ENCODE assay signal across 22 cellular contexts in genomic region chr19:6700586-6701316, GRCh38. TPM values are rescaled to one million over a fixed set of nuclear protein-coding genes. Genes with fewer than 3 reads are reported as not detected.
A peak's percentile ranks its signal among the peaks of the same experiment; 100 is the strongest.
DNase-seq lines count a peak whose midpoint lies in the region; ATAC-seq, FAIRE-seq and TF ChIP-seq lines count a peak whose summit lies in the region.
"Had no signal": no experiment of that assay in that cellular context is flagged by ENCODE, and none has a peak within 500 bp of the region (broad histone marks: within the 10 kb centered on the region; RNA-seq: fewer than 3 reads in every experiment).

No MANE protein-coding gene starts in this region.

- no peaks in the 10 kb centered on the region for H3K9me3 ChIP-seq in osteoblast (ENCODE audit: low read depth, low read length)

- no peak for TF ChIP-seq CTCF in chondrocyte (IDR thresholded peaks at IDR 0.05)
- no peak for TF ChIP-seq CTCF in osteoblast (IDR thresholded peaks at IDR 0.05; ENCODE audit: extremely low read depth, low read depth, low read length)

- DNase-seq in GM12892 (ENCODE audit: insufficient read length), result no peak
- peak; percentile 12 for DNase-seq in chondrocyte (ENCODE audit: low spot score)
- DNase-seq in osteoblast (ENCODE audit: insufficient read length, low spot score, missing footprints), result peak; percentile 30
- DNase-seq in stimulated activated naive CD8-positive, alpha-beta T cell treated with anti-CD3 and anti-CD28 coated beads, Interleukin-15, amount 100 ng/mL, for 72 hours, result no peak
- DNase-seq in NCI-H146 treated with DMSO at 0.1 percent for 48 hours (lab: John Stamatoyannopoulos, UW; ENCODE audit: unreplicated experiment), result no peak
- DNase-seq in NK-92 treated with Interleukin-12 subunit alpha and Interleukin-12 subunit beta, amount 100 ng/mL, for 24 hours (lab: John Stamatoyannopoulos, UW), result no peak
- DNase-seq: Calu3; CD8-positive, alpha-beta T cell; HCEC 1CT; IMR-90; Karpas-422; NCI-H1436; NCI-H2029 treated with DMSO at 0.1 percent for 48 hours; OCI-M1; SHP77 had no signal

- H3K4me1 ChIP-seq in osteoblast (ENCODE audit: insufficient read depth, low read length), result no peaks in the 10 kb centered on the region
- H3K4me1 ChIP-seq: BLaER1 treated with 17β-estradiol and CSF1 and Interleukin-3, amounts not matched to agents 10 nM and 100 nM had no signal

- H3K27ac ChIP-seq in osteoblast (ENCODE audit: low read depth, low read length), result no peak overlapping the region
- H3K27ac ChIP-seq: BLaER1 treated with 17β-estradiol and CSF1 and Interleukin-3, amounts not matched to agents 10 nM and 100 nM; HL-60; SK-N-MC had no signal

- no peak overlapping the region for H2AFZ ChIP-seq in osteoblast (ENCODE audit: low read length)
- H2AFZ ChIP-seq: GM23338 had no signal

- H3K79me2 ChIP-seq in osteoblast (ENCODE audit: insufficient read depth, low read length), result no peaks in the 10 kb centered on the region

- no peaks in the 10 kb centered on the region for H3K4me1 Mint-ChIP-seq in chondrocyte (ENCODE audit: low read depth)
- peaks cover 6% of the 10 kb centered on the region for H3K4me1 Mint-ChIP-seq in stimulated activated naive CD8-positive, alpha-beta T cell treated with anti-CD3 and anti-CD28 coated beads, Interleukin-15, amount 100 ng/mL, for 72 hours
- H3K4me1 Mint-ChIP-seq: GM23338 had no signal

- H3K4me3 Mint-ChIP-seq in chondrocyte (ENCODE audit: unreplicated experiment), result no peak overlapping the region
- H3K4me3 Mint-ChIP-seq in stimulated activated naive CD8-positive, alpha-beta T cell treated with anti-CD3 and anti-CD28 coated beads, Interleukin-15, amount 100 ng/mL, for 72 hours, result no peak overlapping the region
- H3K4me3 Mint-ChIP-seq: CD8-positive, alpha-beta T cell; GM23338 had no signal

- no peak for TF ChIP-seq POLR2A in GM12892 (IDR thresholded peaks at IDR 0.05; ENCODE audit: low read depth, low read length)

- FAIRE-seq in GM12892 (lab: Jason Lieb, UNC), result peak; percentile 56

- no peaks in the 10 kb centered on the region for H3K36me3 Mint-ChIP-seq in chondrocyte (ENCODE audit: low read depth)
- H3K36me3 Mint-ChIP-seq: CD8-positive, alpha-beta T cell had no signal

- no peaks in the 10 kb centered on the region for H4K20me1 ChIP-seq in osteoblast (ENCODE audit: insufficient read depth, low read length)

- no peak overlapping the region for H3K4me3 ChIP-seq in osteoblast (ENCODE audit: insufficient read depth, low read length)
- H3K4me3 ChIP-seq: BLaER1 treated with 17β-estradiol and CSF1 and Interleukin-3, amounts not matched to agents 10 nM and 100 nM; GM23338; SK-N-MC had no signal

- no peaks in the 10 kb centered on the region for H3K36me3 ChIP-seq in osteoblast (ENCODE audit: insufficient read depth, low read length)

- H3K4me2 ChIP-seq in osteoblast (ENCODE audit: insufficient read depth, low read length), result no peak overlapping the region
- H3K4me2 ChIP-seq: BLaER1 treated with 17β-estradiol and CSF1 and Interleukin-3, amounts not matched to agents 10 nM and 100 nM; GM23338 had no signal

- no peaks in the 10 kb centered on the region for H3K9me3 Mint-ChIP-seq in chondrocyte (ENCODE audit: low read depth)
- no peaks in the 10 kb centered on the region for H3K9me3 Mint-ChIP-seq in stimulated activated naive CD8-positive, alpha-beta T cell treated with anti-CD3 and anti-CD28 coated beads, Interleukin-15, amount 100 ng/mL, for 72 hours
- H3K9me3 Mint-ChIP-seq: CD8-positive, alpha-beta T cell had no signal

- H3K27me3 Mint-ChIP-seq in chondrocyte (ENCODE audit: low read depth), result peaks cover 19% of the 10 kb centered on the region
- no peaks in the 10 kb centered on the region for H3K27me3 Mint-ChIP-seq in stimulated activated naive CD8-positive, alpha-beta T cell treated with anti-CD3 and anti-CD28 coated beads, Interleukin-15, amount 100 ng/mL, for 72 hours

- H3K27ac Mint-ChIP-seq in chondrocyte (ENCODE audit: unreplicated experiment), result no peak overlapping the region
- no peak overlapping the region for H3K27ac Mint-ChIP-seq in stimulated activated naive CD8-positive, alpha-beta T cell treated with anti-CD3 and anti-CD28 coated beads, Interleukin-15, amount 100 ng/mL, for 72 hours
- H3K27ac Mint-ChIP-seq: CD8-positive, alpha-beta T cell; GM23338 had no signal

- no peaks in the 10 kb centered on the region for H3K27me3 ChIP-seq in osteoblast (ENCODE audit: insufficient read depth, low read length)
- H3K27me3 ChIP-seq: BLaER1 treated with 17β-estradiol and CSF1 and Interleukin-3, amounts not matched to agents 10 nM and 100 nM had no signal

- ATAC-seq in stimulated activated naive CD8-positive, alpha-beta T cell treated with anti-CD3 and anti-CD28 coated beads, Interleukin-15, amount 100 ng/mL, for 72 hours, result no peak
- ATAC-seq: CD8-positive, alpha-beta T cell; GM23338 had no signal

RNA-seq across cellular contexts. Expression of gene C3, which starts 19.7 kb away (rescaled TPM):
- polyA plus RNA-seq in GM12892 (2012; ENCODE audit: missing spikeins), result 1.4 TPM
- 0.77 TPM in 1 of 3 replicates, not detected in the others for total RNA-seq in chondrocyte
- total RNA-seq in osteoblast, result 5.0 and 14.1 TPM in 2 replicates
- total RNA-seq: CD8-positive, alpha-beta T cell; IMR-90 had no signal

RNA-seq across cellular contexts. Expression of gene TNFSF14, which starts 30.8 kb away (rescaled TPM):
- 7.5 TPM for polyA plus RNA-seq in GM12892 (2012; ENCODE audit: missing spikeins)
- not detected in 3 replicates for total RNA-seq in chondrocyte
- total RNA-seq in osteoblast, result not detected in 2 replicates
- total RNA-seq: A673, GM23338, HT1080, IMR-90, NCI-H460 had no signal
- polyA plus RNA-seq: GM23338, IMR-90 had no signal

RNA-seq across cellular contexts. Expression of gene GPR108, which starts 36.6 kb away (rescaled TPM):
- 31.2 TPM for polyA plus RNA-seq in GM12892 (2012; ENCODE audit: missing spikeins)
- 38.4 to 42.4 TPM (median 39.8 TPM) in 3 replicates for total RNA-seq in chondrocyte
- 42.3 and 52.2 TPM in 2 replicates for total RNA-seq in osteoblast

RNA-seq across cellular contexts. Expression of gene TRIP10, which starts 38.7 kb away (rescaled TPM):
- 47.2 TPM for polyA plus RNA-seq in GM12892 (2012; ENCODE audit: missing spikeins)
- 81.6 to 107 TPM (median 103 TPM) in 3 replicates for total RNA-seq in chondrocyte
- total RNA-seq in osteoblast, result 32.4 and 36.2 TPM in 2 replicates

Comparison
In these comparisons a context has a peak if more than half of its experiments do, and no peak if none do; other contexts are left out.
1. DNase-seq: peak in chondrocyte (single experiment) and osteoblast (single experiment); none in GM12892 (single experiment), stimulated activated naive CD8-positive, alpha-beta T cell treated with anti-CD3 and anti-CD28 coated beads, Interleukin-15, amount 100 ng/mL, for 72 hours (0 of 2), NCI-H146 treated with DMSO at 0.1 percent for 48 hours (single experiment) and NK-92 treated with Interleukin-12 subunit alpha and Interleukin-12 subunit beta, amount 100 ng/mL, for 24 hours (single experiment).